In genomic region chr5:99054972-99055371, GRCh38 we compare ENCODE assay signal across 17 cellular contexts.
DNase-seq lines count a peak whose midpoint lies in the region; ATAC-seq lines count a peak whose summit lies in the region.
"Had no signal": no experiment of that assay in that cellular context is flagged by ENCODE, and none has a peak within 500 bp of the region (broad histone marks: within the 10 kb centered on the region; RNA-seq: fewer than 3 reads in every experiment).

No MANE protein-coding gene starts in this region.

- peak; percentile 46 for ATAC-seq in GM18858 (IDR thresholded peaks at IDR 0.05; ENCODE audit: unreplicated experiment)
- ATAC-seq in GM21576 (IDR thresholded peaks at IDR 0.05; ENCODE audit: unreplicated experiment) = peak; percentile 62
- peak; percentile 63 for ATAC-seq in HG03442 (IDR thresholded peaks at IDR 0.05; ENCODE audit: unreplicated experiment)
- ATAC-seq: SK-N-SH treated with all-trans-retinoic acid at 6 μM for 48 hours had no signal

- peak; percentile 15 for DNase-seq in pulmonary artery endothelial cell (ENCODE audit: low read depth, low spot score)
- DNase-seq in DMS153 treated with DMSO at 0.1 percent for 48 hours (lab: John Stamatoyannopoulos, UW; ENCODE audit: unreplicated experiment) = no peak
- no peak for DNase-seq in NCI-H1930 (lab: John Stamatoyannopoulos, UW)
- DNase-seq in DMS153 (lab: John Stamatoyannopoulos, UW) = no peak
- DNase-seq: activated CD8-positive, alpha-beta memory T cell treated with anti-CD3 and anti-CD28 coated beads for 24 hours; activated naive CD4-positive, alpha-beta T cell treated with anti-CD3 and anti-CD28 coated beads for 36 hours; EL; hypothalamus; Karpas-422; NCI-H1436 treated with DMSO at 0.1 percent for 48 hours; NCI-H510A; PC-9; tibial artery had no signal
